Comparison of ENCODE assay signal across 15 cellular contexts in the genomic region with DNA sequence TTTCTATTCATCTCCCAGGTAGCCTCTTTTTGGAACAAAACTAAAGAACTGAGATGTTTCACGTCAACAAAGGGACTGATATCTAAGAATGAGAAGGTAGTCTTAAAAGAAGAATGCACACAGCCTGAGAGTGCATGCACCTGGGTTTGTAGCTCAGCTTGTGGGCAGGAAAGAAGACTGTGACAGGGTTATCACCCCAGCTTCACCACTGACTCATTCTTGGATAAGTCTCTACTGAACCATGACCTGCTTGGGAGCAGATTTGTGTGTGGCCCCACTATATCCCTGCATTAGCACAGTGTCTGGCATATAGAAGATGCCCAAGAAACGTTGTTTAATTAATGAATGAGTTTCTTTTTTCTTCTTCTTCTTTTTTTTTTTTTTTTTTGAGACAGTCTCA.
DNase-seq lines count a peak whose midpoint lies in the region; ATAC-seq and TF ChIP-seq lines count a peak whose summit lies in the region.
"Had no signal": no experiment of that assay in that cellular context is flagged by ENCODE, and none has a peak within 500 bp of the region (broad histone marks: within the 10 kb centered on the region; RNA-seq: fewer than 3 reads in every experiment).

No MANE protein-coding gene starts in this region.

- H3K27ac ChIP-seq in endodermal cell (ENCODE audit: low read depth, low read length) (no peak overlapping the region), neuronal stem cell (replicated peaks; ENCODE audit: low read length) (no peak overlapping the region)
- H3K27ac ChIP-seq in effector memory CD4-positive, alpha-beta T cell (ENCODE audit: insufficient read depth, low read length, poor library complexity, severe bottlenecking), result no peak overlapping the region
- H3K27ac ChIP-seq: stomach had no signal

- H4K8ac ChIP-seq in neuronal stem cell (ENCODE audit: low read depth, low read length), result no peak overlapping the region

- H2BK5ac ChIP-seq in neuronal stem cell (ENCODE audit: low read length), result no peak overlapping the region

- H3K4me2 ChIP-seq in neuronal stem cell (ENCODE audit: insufficient read depth, low read length, poor library complexity, severe bottlenecking), result no peak overlapping the region

- TF ChIP-seq CTCF in endodermal cell (conservative IDR thresholded peaks at IDR 0.05), result no peak

- no peak overlapping the region for H2BK12ac ChIP-seq in neuronal stem cell (ENCODE audit: low read length)

- H3K4me1 ChIP-seq in endodermal cell (ENCODE audit: control insufficient read depth, insufficient read depth, low read length) (peaks cover 10% of the 10 kb centered on the region), neuronal stem cell (ENCODE audit: control insufficient read depth in 2 of 2, insufficient read depth in 1 of 2, low read depth in 1 of 2, low read length in 2 of 2) (peaks cover 8 to 10% of the 10 kb centered on the region in 2 donors)
- no peaks in the 10 kb centered on the region for H3K4me1 ChIP-seq in effector memory CD4-positive, alpha-beta T cell (ENCODE audit: control insufficient read depth, insufficient read depth, low read length, poor library complexity, severe bottlenecking)
- H3K4me1 ChIP-seq: stomach had no signal

- H2BK120ac ChIP-seq in neuronal stem cell (ENCODE audit: low read depth, low read length), result no peak overlapping the region

- H3K36me3 Mint-ChIP-seq in endodermal cell (ENCODE audit: low read depth), result no peaks in the 10 kb centered on the region
- no peaks in the 10 kb centered on the region for H3K36me3 Mint-ChIP-seq in stimulated activated effector memory CD8-positive, alpha-beta T cell treated with anti-CD3 and anti-CD28 coated beads, Interleukin-12 subunit alpha, Interleukin-12 subunit beta, amount 100 ng/mL, for 72 hours
- H3K36me3 Mint-ChIP-seq: activated naive CD8-positive, alpha-beta T cell treated with anti-CD3 and anti-CD28 coated beads for 36 hours had no signal

- H3K27me3 ChIP-seq in endodermal cell (ENCODE audit: control insufficient read depth, insufficient read depth, low read length, poor library complexity, severe bottlenecking) (no peaks in the 10 kb centered on the region), neuronal stem cell (ENCODE audit: control insufficient read depth in 3 of 3, insufficient read depth in 3 of 3, low read depth in 1 of 3, low read length in 3 of 3) (no peaks in the 10 kb centered on the region)
- H3K27me3 ChIP-seq in effector memory CD4-positive, alpha-beta T cell (replicated peaks; ENCODE audit: control insufficient read depth, insufficient read depth, low read length, poor library complexity, severe bottlenecking), result peaks cover 4% of the 10 kb centered on the region
- H3K27me3 ChIP-seq: stomach had no signal

- H3K4me1 Mint-ChIP-seq in endodermal cell, result peaks cover 32% of the 10 kb centered on the region
- no peaks in the 10 kb centered on the region for H3K4me1 Mint-ChIP-seq in stimulated activated effector memory CD8-positive, alpha-beta T cell treated with anti-CD3 and anti-CD28 coated beads, Interleukin-12 subunit alpha, Interleukin-12 subunit beta, amount 100 ng/mL, for 72 hours
- H3K4me1 Mint-ChIP-seq: activated naive CD8-positive, alpha-beta T cell treated with anti-CD3 and anti-CD28 coated beads for 36 hours had no signal

- H3K18ac ChIP-seq in neuronal stem cell (ENCODE audit: low read length), result no peak overlapping the region

- H3K4me3 Mint-ChIP-seq in endodermal cell, result no peak overlapping the region
- no peak overlapping the region for H3K4me3 Mint-ChIP-seq in stimulated activated effector memory CD8-positive, alpha-beta T cell treated with anti-CD3 and anti-CD28 coated beads, Interleukin-12 subunit alpha, Interleukin-12 subunit beta, amount 100 ng/mL, for 72 hours
- H3K4me3 Mint-ChIP-seq: activated naive CD8-positive, alpha-beta T cell treated with anti-CD3 and anti-CD28 coated beads for 36 hours; CD4-positive, alpha-beta T cell had no signal

- no peak overlapping the region for H2AK5ac ChIP-seq in neuronal stem cell (ENCODE audit: low read depth, low read length)

- no peak overlapping the region for H2AFZ ChIP-seq in neuronal stem cell (ENCODE audit: low read length)

- H3K4ac ChIP-seq in neuronal stem cell (ENCODE audit: low read length), result no peak overlapping the region

- H3K79me1 ChIP-seq in neuronal stem cell (ENCODE audit: low read depth, low read length), result no peaks in the 10 kb centered on the region

- H3K4me3 ChIP-seq in endodermal cell (ENCODE audit: low read length), result peak overlapping the region; percentile 53
- no peak overlapping the region for H3K4me3 ChIP-seq in effector memory CD4-positive, alpha-beta T cell (ENCODE audit: insufficient read depth, low read depth, low read length, poor library complexity, severe bottlenecking)
- H3K4me3 ChIP-seq in neuronal stem cell (ENCODE audit: low read length in 2 of 2), result no peak overlapping the region
- H3K4me3 ChIP-seq: stomach had no signal

- H3K27ac Mint-ChIP-seq in endodermal cell, result no peak overlapping the region
- no peak overlapping the region for H3K27ac Mint-ChIP-seq in stimulated activated effector memory CD8-positive, alpha-beta T cell treated with anti-CD3 and anti-CD28 coated beads, Interleukin-12 subunit alpha, Interleukin-12 subunit beta, amount 100 ng/mL, for 72 hours
- H3K27ac Mint-ChIP-seq: activated naive CD8-positive, alpha-beta T cell treated with anti-CD3 and anti-CD28 coated beads for 36 hours; CD4-positive, alpha-beta T cell had no signal

- peak; percentile 98 for ATAC-seq in GM18868 (IDR thresholded peaks at IDR 0.05; ENCODE audit: unreplicated experiment)
- peak; percentile 100 for ATAC-seq in GM21526 (IDR thresholded peaks at IDR 0.05; ENCODE audit: low FRiP score, unreplicated experiment)
- ATAC-seq in HG03060 (IDR thresholded peaks at IDR 0.05; ENCODE audit: low read depth, unreplicated experiment), result peak; percentile 98
- no peak for ATAC-seq in stimulated activated effector memory CD8-positive, alpha-beta T cell treated with anti-CD3 and anti-CD28 coated beads, Interleukin-12 subunit alpha, Interleukin-12 subunit beta, amount 100 ng/mL, for 72 hours

- H4K91ac ChIP-seq in neuronal stem cell (ENCODE audit: low read depth, low read length, poor library complexity), result no peak overlapping the region

- WGBS in endodermal cell (ENCODE audit: insufficient coverage in 1 of 2, insufficient read length in 1 of 2), 2 experiments, result 94 to 100% methylated on average over 1 to 2 of the region's 2 CpGs
- no CpG with 5 or more reads among the region's 2 CpGs for WGBS in neuronal stem cell (ENCODE audit: extremely low coverage in 2 of 2, insufficient read length in 2 of 2, insufficient replicate concordance in 1 of 2), 2 donors

- no peaks in the 10 kb centered on the region for H3K27me3 Mint-ChIP-seq in endodermal cell (ENCODE audit: insufficient read depth)

- H2BK15ac ChIP-seq in neuronal stem cell (ENCODE audit: low read length), result no peak overlapping the region

- no peak for DNase-seq in endodermal cell
- no peak for DNase-seq in effector memory CD4-positive, alpha-beta T cell
- no peak for DNase-seq in neuronal stem cell (ENCODE audit: low spot score)
- no peak for DNase-seq in stimulated activated effector memory CD8-positive, alpha-beta T cell treated with anti-CD3 and anti-CD28 coated beads, Interleukin-12 subunit alpha, Interleukin-12 subunit beta, amount 100 ng/mL, for 72 hours (ENCODE audit: low spot score in 2 of 2)
- DNase-seq in ureter (ENCODE audit: low spot score), result no peak
- DNase-seq: activated CD4-positive, alpha-beta T cell treated with anti-CD3 and anti-CD28 coated beads, Interleukin-2, amount 50 U/mL, for 4 hours; activated naive CD8-positive, alpha-beta T cell treated with anti-CD3 and anti-CD28 coated beads for 36 hours; CD4-positive, alpha-beta T cell; foreskin melanocyte; NCI-H1436; stimulated activated CD4-positive, alpha-beta T cell treated with anti-CD3 and anti-CD28 coated beads, Interleukin-2, amount 100 ng/mL, for 24 hours; stomach had no signal

- no peak overlapping the region for H3K9ac ChIP-seq in endodermal cell (ENCODE audit: extremely low read depth, low read length, poor library complexity, severe bottlenecking)
- H3K9ac ChIP-seq in neuronal stem cell (ENCODE audit: low read depth, low read length, poor library complexity), result no peak overlapping the region

- H3K23ac ChIP-seq in neuronal stem cell (ENCODE audit: low read depth, low read length, poor library complexity), result no peak overlapping the region

- H3K9me3 ChIP-seq in endodermal cell (ENCODE audit: control insufficient read depth, low read length) (peaks cover 27% of the 10 kb centered on the region), neuronal stem cell (replicated peaks in 1 of 2; ENCODE audit: control insufficient read depth in 2 of 2, insufficient read depth in 1 of 2, low read depth in 1 of 2, low read length in 2 of 2) (peaks cover 0 to 1% of the 10 kb centered on the region in 2 donors)
- H3K9me3 ChIP-seq in effector memory CD4-positive, alpha-beta T cell (ENCODE audit: control insufficient read depth, low read length), result no peaks in the 10 kb centered on the region

- H3K9me3 Mint-ChIP-seq in endodermal cell, result peaks cover 22% of the 10 kb centered on the region
- H3K9me3 Mint-ChIP-seq in stimulated activated effector memory CD8-positive, alpha-beta T cell treated with anti-CD3 and anti-CD28 coated beads, Interleukin-12 subunit alpha, Interleukin-12 subunit beta, amount 100 ng/mL, for 72 hours, result no peaks in the 10 kb centered on the region
- H3K9me3 Mint-ChIP-seq: activated naive CD8-positive, alpha-beta T cell treated with anti-CD3 and anti-CD28 coated beads for 36 hours; CD4-positive, alpha-beta T cell had no signal

- H3K14ac ChIP-seq in neuronal stem cell (ENCODE audit: low read length), result no peak overlapping the region

- H3K36me3 ChIP-seq in endodermal cell (ENCODE audit: control insufficient read depth, insufficient read depth, low read length) (no peaks in the 10 kb centered on the region), neuronal stem cell (replicated peaks in 1 of 2; ENCODE audit: control insufficient read depth in 2 of 2, insufficient read depth in 2 of 2, low read length in 2 of 2) (no peaks in the 10 kb centered on the region)
- H3K36me3 ChIP-seq in effector memory CD4-positive, alpha-beta T cell (ENCODE audit: control insufficient read depth, insufficient read depth, low read length), result no peaks in the 10 kb centered on the region
- H3K36me3 ChIP-seq: stomach had no signal
